7 cellular contexts compared by ENCODE assay signal in the genomic region with DNA sequence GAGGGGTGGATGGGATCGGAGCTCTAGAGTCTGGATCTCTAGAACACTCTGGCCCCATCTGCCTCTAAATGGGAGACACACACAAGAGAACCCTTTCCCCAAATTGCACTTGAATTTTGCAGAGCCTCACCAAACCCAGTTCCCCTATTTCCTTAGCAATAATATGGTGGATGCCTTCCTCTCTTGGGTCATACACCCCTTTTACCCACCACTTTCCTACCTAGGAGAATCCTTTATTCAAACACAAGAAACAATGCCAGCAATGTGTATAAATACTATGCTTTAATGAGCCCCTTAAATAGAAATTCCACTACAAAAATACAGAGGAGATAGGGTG. TPM values are rescaled to one million over a fixed set of nuclear protein-coding genes. Genes with fewer than 3 reads are reported as not detected.
DNase-seq lines count a peak whose midpoint lies in the region; ATAC-seq and TF ChIP-seq lines count a peak whose summit lies in the region.

No MANE protein-coding gene starts in this region.

- H3K27me3 ChIP-seq in HL-60 (ENCODE audit: insufficient read depth, poor library complexity, severe bottlenecking) = no peaks in the 10 kb centered on the region
- no peaks in the 10 kb centered on the region for H3K27me3 ChIP-seq in iPS DF 6.9 (ENCODE audit: control insufficient read depth, insufficient read depth, low read length)

- H3K9me3 ChIP-seq in iPS DF 6.9 (ENCODE audit: control insufficient read depth, insufficient read depth, low read length) = no peaks in the 10 kb centered on the region

- POLR2A ChIA-PET in activated CD8-positive, alpha-beta T cell treated with anti-CD3 and anti-CD28 coated beads for 36 hours (lab: Charles Lee) = interaction anchor here (0.7 to 7.2 kb wide), 12 partner anchors 9 to 233 kb away, joined by 3 to 62 read pairs (median 4); a partner anchor contains a TSS

- H3K4me3 ChIP-seq in HL-60 (replicated peaks; ENCODE audit: insufficient read depth, low read length) (peak overlapping the region; percentile 95), iPS DF 6.9 (ENCODE audit: low read length) (peak overlapping the region; percentile 85; the same call in 1 of the 2 replicates)

- no peak for ATAC-seq in activated CD8-positive, alpha-beta T cell treated with anti-CD3 and anti-CD28 coated beads for 36 hours
- ATAC-seq in stimulated activated memory B cell treated with anti-CD40 and anti-IgM and Interleukin-4, amounts not matched to agents 10 μg/mL and 1 μg/mL and 100 μg/mL, for 72 hours = no peak
- ATAC-seq in HG02763 (IDR thresholded peaks at IDR 0.05; ENCODE audit: unreplicated experiment) (no peak), GM18502 (IDR thresholded peaks at IDR 0.05; ENCODE audit: poor library complexity, unreplicated experiment) (no peak)

- peaks cover 36% of the 10 kb centered on the region for H3K36me3 Mint-ChIP-seq in activated CD8-positive, alpha-beta T cell treated with anti-CD3 and anti-CD28 coated beads for 36 hours (ENCODE audit: low read depth)
- H3K36me3 Mint-ChIP-seq in stimulated activated memory B cell treated with anti-CD40 and anti-IgM and Interleukin-4, amounts not matched to agents 10 μg/mL and 1 μg/mL and 100 μg/mL, for 72 hours = peaks cover 31% of the 10 kb centered on the region

- intact Hi-C loops in activated CD8-positive, alpha-beta T cell treated with anti-CD3 and anti-CD28 coated beads for 36 hours (cut with micrococcal nuclease) = no loop called here

- no peak for TF ChIP-seq CTCF in HL-60 (IDR thresholded peaks at IDR 0.05; ENCODE audit: insufficient read depth, low read length)
- TF ChIP-seq CTCF in activated CD8-positive, alpha-beta T cell treated with anti-CD3 and anti-CD28 coated beads for 36 hours (IDR thresholded peaks at IDR 0.05) = no peak

- H3K27me3 Mint-ChIP-seq in activated CD8-positive, alpha-beta T cell treated with anti-CD3 and anti-CD28 coated beads for 36 hours = no peaks in the 10 kb centered on the region
- H3K27me3 Mint-ChIP-seq in stimulated activated memory B cell treated with anti-CD40 and anti-IgM and Interleukin-4, amounts not matched to agents 10 μg/mL and 1 μg/mL and 100 μg/mL, for 72 hours = peaks cover 31% of the 10 kb centered on the region

- no peaks in the 10 kb centered on the region for H3K4me1 ChIP-seq in iPS DF 6.9 (ENCODE audit: control insufficient read depth, insufficient read depth, low read length)

- no peak for DNase-seq in HL-60 (ENCODE audit: low read depth in 1 of 2, low spot score in 1 of 2)
- DNase-seq in activated CD8-positive, alpha-beta T cell treated with anti-CD3 and anti-CD28 coated beads for 36 hours = no peak
- no peak for DNase-seq in iPS DF 6.9 (ENCODE audit: low read depth, low spot score)
- no peak for DNase-seq in NCI-H446 (lab: John Stamatoyannopoulos, UW)

- H3K9me3 Mint-ChIP-seq in activated CD8-positive, alpha-beta T cell treated with anti-CD3 and anti-CD28 coated beads for 36 hours = no peaks in the 10 kb centered on the region
- no peaks in the 10 kb centered on the region for H3K9me3 Mint-ChIP-seq in stimulated activated memory B cell treated with anti-CD40 and anti-IgM and Interleukin-4, amounts not matched to agents 10 μg/mL and 1 μg/mL and 100 μg/mL, for 72 hours

- peak overlapping the region; percentile 94 for H3K27ac Mint-ChIP-seq in activated CD8-positive, alpha-beta T cell treated with anti-CD3 and anti-CD28 coated beads for 36 hours
- H3K27ac Mint-ChIP-seq in stimulated activated memory B cell treated with anti-CD40 and anti-IgM and Interleukin-4, amounts not matched to agents 10 μg/mL and 1 μg/mL and 100 μg/mL, for 72 hours = peak overlapping the region; percentile 88

- H3K36me3 ChIP-seq in iPS DF 6.9 (ENCODE audit: control insufficient read depth, insufficient read depth, low read length) = peaks cover 14% of the 10 kb centered on the region

- peaks cover 35% of the 10 kb centered on the region for H3K4me1 Mint-ChIP-seq in activated CD8-positive, alpha-beta T cell treated with anti-CD3 and anti-CD28 coated beads for 36 hours (ENCODE audit: low read depth)
- H3K4me1 Mint-ChIP-seq in stimulated activated memory B cell treated with anti-CD40 and anti-IgM and Interleukin-4, amounts not matched to agents 10 μg/mL and 1 μg/mL and 100 μg/mL, for 72 hours = peaks cover 54% of the 10 kb centered on the region

- H3K4me3 Mint-ChIP-seq in activated CD8-positive, alpha-beta T cell treated with anti-CD3 and anti-CD28 coated beads for 36 hours = peak overlapping the region; percentile 99
- peak overlapping the region; percentile 93 for H3K4me3 Mint-ChIP-seq in stimulated activated memory B cell treated with anti-CD40 and anti-IgM and Interleukin-4, amounts not matched to agents 10 μg/mL and 1 μg/mL and 100 μg/mL, for 72 hours

- CTCF ChIA-PET in activated CD8-positive, alpha-beta T cell treated with anti-CD3 and anti-CD28 coated beads for 36 hours (lab: Charles Lee) = interaction anchor here (0.9 kb wide), 1 partner anchor 40 kb away, joined by 4 read pairs; no protein-coding TSS in a partner anchor

- WGBS in iPS DF 6.9 (ENCODE audit: insufficient coverage, insufficient read length) = no CpG with 5 or more reads among the region's 1 CpG

- H3K27ac ChIP-seq in HL-60 (replicated peaks) (peak overlapping the region; percentile 88), iPS DF 6.9 (ENCODE audit: low read length) (no peak overlapping the region)

RNA-seq across cellular contexts. Expression of a gene that starts 0.8 kb away (rescaled TPM):
- 10 to 100 TPM; 67.1 to 67.6 TPM for total RNA-seq in activated CD8-positive, alpha-beta T cell treated with anti-CD3 and anti-CD28 coated beads for 36 hours

RNA-seq across cellular contexts. Expression of a gene that starts 8.3 kb away (rescaled TPM):
- under 1 TPM; 0.51 to 0.86 TPM for total RNA-seq in activated CD8-positive, alpha-beta T cell treated with anti-CD3 and anti-CD28 coated beads for 36 hours

RNA-seq across cellular contexts. Expression of a gene that starts 10.7 kb away (rescaled TPM):
- total RNA-seq in activated CD8-positive, alpha-beta T cell treated with anti-CD3 and anti-CD28 coated beads for 36 hours = 1 to 10 TPM; 8.2 to 9.1 TPM

RNA-seq across cellular contexts. Expression of a gene that starts 29.0 kb away (rescaled TPM):
- total RNA-seq in activated CD8-positive, alpha-beta T cell treated with anti-CD3 and anti-CD28 coated beads for 36 hours = 10 to 100 TPM; 25.1 to 28.8 TPM
